Comparison of ENCODE assay signal across 8 cellular contexts in the genomic region with DNA sequence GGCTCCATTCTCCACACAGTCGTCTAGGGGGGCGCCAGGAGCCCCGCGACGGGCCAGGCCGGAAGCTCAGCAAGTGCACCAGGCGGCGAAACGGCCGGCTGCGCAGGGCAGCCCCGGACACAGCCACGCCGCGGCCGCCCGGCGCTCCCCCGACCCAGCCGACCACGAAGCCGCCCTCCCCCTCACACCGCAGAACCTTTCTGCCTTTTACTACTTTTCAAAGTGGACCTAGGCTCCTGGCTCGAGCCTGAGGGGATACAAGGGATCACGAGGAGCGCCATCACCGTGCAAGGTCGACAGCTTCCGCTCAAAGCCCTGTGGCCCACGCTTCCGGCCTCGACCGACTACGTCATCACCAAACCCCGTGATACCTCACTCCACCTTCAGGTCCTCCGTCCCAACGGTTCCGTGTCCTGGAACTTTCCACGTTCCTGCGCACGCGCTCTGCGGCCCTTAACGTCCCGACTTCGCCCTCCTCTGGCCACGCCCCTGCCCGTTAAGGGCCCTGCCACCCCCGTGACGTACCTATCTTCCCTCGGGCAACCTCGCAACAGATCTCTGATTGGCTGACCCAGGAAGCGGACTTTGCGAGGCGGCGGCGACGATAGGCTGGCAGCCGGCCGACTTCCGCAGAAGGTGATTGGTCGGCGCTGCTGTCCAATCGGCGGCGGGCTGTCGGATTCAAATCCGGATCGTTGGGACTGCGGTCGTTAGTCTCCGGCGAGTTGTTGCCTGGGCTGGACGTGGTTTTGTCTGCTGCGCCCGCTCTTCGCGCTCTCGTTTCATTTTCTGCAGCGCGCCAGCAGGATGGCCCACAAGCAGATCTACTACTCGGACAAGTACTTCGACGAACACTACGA. TPM values are rescaled to one million over a fixed set of nuclear protein-coding genes. Genes with fewer than 3 reads are reported as not detected.
A peak's percentile ranks its signal among the peaks of the same experiment; 100 is the strongest.
DNase-seq lines count a peak whose midpoint lies in the region; ATAC-seq and TF ChIP-seq lines count a peak whose summit lies in the region.

A gene (plus strand): TSS at position 710 of the 860 bp plus-strand sequence. CDS start 98 bp downstream, at position 808.

- peak within 1 kb of the TSS; percentile 98 for H3K9ac ChIP-seq in BLaER1

- H3K9me3 ChIP-seq in BLaER1 = no peaks in the 10 kb centered on the region

- H3K36me3 ChIP-seq in BLaER1 = peaks cover 15% of the 10 kb centered on the region; the same call in 1 of the 2 replicates

- peaks cover 41% of the 10 kb centered on the region for H3K4me1 Mint-ChIP-seq in activated CD4-positive, alpha-beta T cell treated with anti-CD3 and anti-CD28 coated beads, Interleukin-2, amount 10 ng/mL, durations not matched to agents 7 days and 5 days

- H3K27me3 Mint-ChIP-seq in activated CD4-positive, alpha-beta T cell treated with anti-CD3 and anti-CD28 coated beads, Interleukin-2, amount 10 ng/mL, durations not matched to agents 7 days and 5 days = no peaks in the 10 kb centered on the region

- POLR2A ChIA-PET in activated CD4-positive, alpha-beta T cell treated with anti-CD3 and anti-CD28 coated beads, Interleukin-2, amount 10 ng/mL, durations not matched to agents 7 days and 5 days (lab: Charles Lee) = interaction anchor here (0.6 kb wide), 1 partner anchor 255 kb away, joined by 6 read pairs; no protein-coding TSS in a partner anchor

- CTCF ChIA-PET in activated CD4-positive, alpha-beta T cell treated with anti-CD3 and anti-CD28 coated beads, Interleukin-2, amount 10 ng/mL, durations not matched to agents 7 days and 5 days (lab: Charles Lee) = interaction anchor here (1.0 kb wide), 1 partner anchor 82 kb away, joined by 3 read pairs; no protein-coding TSS in a partner anchor

- H3K4me3 ChIP-seq in BLaER1 (peak within 1 kb of the TSS; percentile 93), coronary artery (peak within 1 kb of the TSS; percentile 92)

- H3K4me1 ChIP-seq in BLaER1 = peaks cover 44% of the 10 kb centered on the region

- ATAC-seq in GM19328 (IDR thresholded peaks at IDR 0.05; ENCODE audit: unreplicated experiment) = peak; percentile 89
- ATAC-seq in HG03520 (IDR thresholded peaks at IDR 0.05; ENCODE audit: unreplicated experiment) = peak; percentile 83

- H3K27me3 ChIP-seq in BLaER1 = no peaks in the 10 kb centered on the region
- H3K27me3 ChIP-seq in layer of hippocampus (ENCODE audit: control insufficient read depth, insufficient read depth, low read length) = no peaks in the 10 kb centered on the region

- H3K27ac Mint-ChIP-seq in activated CD4-positive, alpha-beta T cell treated with anti-CD3 and anti-CD28 coated beads, Interleukin-2, amount 10 ng/mL, durations not matched to agents 7 days and 5 days = peak within 1 kb of the TSS; percentile 99

- no peaks in the 10 kb centered on the region for H3K9me3 Mint-ChIP-seq in activated CD4-positive, alpha-beta T cell treated with anti-CD3 and anti-CD28 coated beads, Interleukin-2, amount 10 ng/mL, durations not matched to agents 7 days and 5 days

- peaks cover 41% of the 10 kb centered on the region for H4K20me1 ChIP-seq in BLaER1

- peak within 1 kb of the TSS; percentile 97 for H3K4me2 ChIP-seq in BLaER1

- peaks cover 47% of the 10 kb centered on the region for H3K36me3 Mint-ChIP-seq in activated CD4-positive, alpha-beta T cell treated with anti-CD3 and anti-CD28 coated beads, Interleukin-2, amount 10 ng/mL, durations not matched to agents 7 days and 5 days (ENCODE audit: low read depth)

- DNase-seq in NCI-H69 (lab: John Stamatoyannopoulos, UW) (peak; percentile 100), coronary artery (ENCODE audit: low spot score) (peak; percentile 100)
- peak; percentile 100 for DNase-seq in activated CD4-positive, alpha-beta T cell treated with anti-CD3 and anti-CD28 coated beads, Interleukin-2, amount 10 ng/mL, durations not matched to agents 7 days and 5 days
- DNase-seq in stimulated activated CD4-positive, alpha-beta T cell treated with anti-CD3 and anti-CD28 coated beads, Interleukin-1b, Interleukin-23, amount 100 ng/mL, for 4 hours (ENCODE audit: low read depth in 2 of 2) = peak; percentile 99

- TF ChIP-seq CTCF in coronary artery (IDR thresholded peaks at IDR 0.05) = no peak

- H3K4me3 Mint-ChIP-seq in activated CD4-positive, alpha-beta T cell treated with anti-CD3 and anti-CD28 coated beads, Interleukin-2, amount 10 ng/mL, durations not matched to agents 7 days and 5 days = peak within 1 kb of the TSS; percentile 94

- peak within 1 kb of the TSS; percentile 100 for H3K27ac ChIP-seq in BLaER1
- peak within 1 kb of the TSS; percentile 100 for H3K27ac ChIP-seq in coronary artery
- peak within 1 kb of the TSS; percentile 99 for H3K27ac ChIP-seq in layer of hippocampus (ENCODE audit: low read depth, low read length)

RNA-seq across cellular contexts. Expression of the gene that starts here (rescaled TPM):
- 100 to 1,000 TPM; 170 to 206 TPM for total RNA-seq in activated CD4-positive, alpha-beta T cell treated with anti-CD3 and anti-CD28 coated beads, Interleukin-2, amount 10 ng/mL, durations not matched to agents 7 days and 5 days

Comparison
In these comparisons a context has a peak if more than half of its experiments do, and no peak if none do; other contexts are left out.
1. Peak in every context shown above with its lines: DNase-seq, ATAC-seq, H3K4me3 ChIP-seq and H3K27ac ChIP-seq.